In genomic region chr1:9181176-9181906, GRCh38 we compare ENCODE assay signal across 8 cellular contexts. TPM values are rescaled to one million over a fixed set of nuclear protein-coding genes. Genes with fewer than 3 reads are reported as not detected.
A peak's percentile ranks its signal among the peaks of the same experiment; 100 is the strongest.
DNase-seq lines count a peak whose midpoint lies in the region; ATAC-seq and TF ChIP-seq lines count a peak whose summit lies in the region.

No MANE protein-coding gene starts in this region.

- H3K4me1 ChIP-seq in left ventricle myocardium inferior, result peaks cover 43% of the 10 kb centered on the region
- H3K4me1 ChIP-seq in psoas muscle, result no peaks in the 10 kb centered on the region
- H3K4me1 ChIP-seq in aorta (ENCODE audit: control insufficient read depth in 1 of 2, insufficient read depth in 2 of 2, low read length in 2 of 2), result no peaks in the 10 kb centered on the region

- H3K27me3 ChIP-seq in left ventricle myocardium inferior (ENCODE audit: low read depth), result peaks cover 17% of the 10 kb centered on the region
- peaks cover 0 to 14% (median 0%) of the 10 kb centered on the region in 3 donors for H3K27me3 ChIP-seq in psoas muscle (ENCODE audit: insufficient read depth in 3 of 3, low read length in 2 of 3)
- H3K27me3 ChIP-seq in aorta (ENCODE audit: control insufficient read depth in 1 of 2, insufficient read depth in 2 of 2, low read length in 1 of 2), result no peaks in the 10 kb centered on the region

- DNase-seq in EH (ENCODE audit: low read depth) (peak; percentile 69), SKM-1 (lab: John Stamatoyannopoulos, UW; ENCODE audit: unreplicated experiment) (peak; percentile 52), left ventricle myocardium inferior (peak; percentile 74), psoas muscle (peak; percentile 77 to 86), aorta (peak; percentile 87 to 93), NCI-H2029 treated with DMSO at 0.1 percent for 48 hours (lab: John Stamatoyannopoulos, UW) (no peak)
- DNase-seq in activated naive CD8-positive, alpha-beta T cell treated with anti-CD3 and anti-CD28 coated beads, Interleukin-2, amount 50 U/mL, for 16 hours (ENCODE audit: low read depth, low spot score), result peak; percentile 45

- no peaks in the 10 kb centered on the region for H3K9me3 ChIP-seq in left ventricle myocardium inferior (replicated peaks)
- H3K9me3 ChIP-seq in psoas muscle, result no peaks in the 10 kb centered on the region
- H3K9me3 ChIP-seq in aorta (ENCODE audit: control insufficient read depth, low read length), result no peaks in the 10 kb centered on the region

- H3K36me3 ChIP-seq in left ventricle myocardium inferior (no peaks in the 10 kb centered on the region), psoas muscle (ENCODE audit: insufficient read depth in 1 of 2, low read depth in 1 of 2) (no peaks in the 10 kb centered on the region), aorta (ENCODE audit: control insufficient read depth in 1 of 2, insufficient read depth in 2 of 2, low read length in 1 of 2) (no peaks in the 10 kb centered on the region)

- peak; percentile 41 for ATAC-seq in HG02885 (IDR thresholded peaks at IDR 0.05; ENCODE audit: poor library complexity, unreplicated experiment)
- ATAC-seq in psoas muscle, result peak; percentile 67 to 85 (median 72)
- peak; percentile 79 for ATAC-seq in aorta (ENCODE audit: low FRiP score)

- peak overlapping the region; percentile 87 for H3K4me3 ChIP-seq in left ventricle myocardium inferior
- H3K4me3 ChIP-seq in psoas muscle, result peak overlapping the region; percentile 76
- H3K4me3 ChIP-seq in aorta (ENCODE audit: low read length in 2 of 2), result peak overlapping the region; percentile 70 to 96

- H3K27ac ChIP-seq in left ventricle myocardium inferior (replicated peaks) (peak overlapping the region; percentile 71), psoas muscle (no peak overlapping the region), aorta (ENCODE audit: low read depth in 1 of 2, low read length in 2 of 2) (no peak overlapping the region)

- intact Hi-C loops in left ventricle myocardium inferior (cut with micrococcal nuclease) (no loop called here), psoas muscle (cut with DNase I) (loop anchor here in 1 of 2 donors (5.0 kb wide), 1 partner anchor 39 kb away; no protein-coding TSS in a partner anchor), aorta (cut with DNase I) (no loop called here)

- TF ChIP-seq CTCF in left ventricle myocardium inferior (IDR thresholded peaks at IDR 0.05; ENCODE audit: borderline replicate concordance), result peak; percentile 99
- TF ChIP-seq CTCF in psoas muscle (IDR thresholded peaks at IDR 0.05), result peak; percentile 95

- WGBS in psoas muscle, 3 donors, result 17 to 22% (median 20%) methylated on average over 17 to 19 of the region's 19 CpGs
- 14 to 20% methylated on average over 18 to 19 of the region's 19 CpGs for WGBS in aorta, 2 donors

RNA-seq across cellular contexts. Expression of gene GPR157, which starts 52.4 kb away (rescaled TPM):
- 48.4 TPM for total RNA-seq in left ventricle myocardium inferior
- 10 to 100 TPM; 13.1 to 49.5 (median 33.4) TPM for total RNA-seq in psoas muscle
- 10 to 100 TPM; 11.6 to 21.6 (median 15.7) TPM for polyA plus RNA-seq in psoas muscle
- total RNA-seq in aorta, result 1 to 10 TPM; 7.1 to 7.9 TPM
- polyA plus RNA-seq in aorta, result 1 to 10 TPM; 1.1 to 2.4 TPM

RNA-seq across cellular contexts. Expression of gene H6PD, which starts 53.2 kb away (rescaled TPM):
- 21.9 TPM for total RNA-seq in left ventricle myocardium inferior
- total RNA-seq in psoas muscle, result 10 to 100 TPM; 21.0 to 56.8 (median 37.0) TPM
- polyA plus RNA-seq in psoas muscle, result 10 to 100 TPM in 2 of 3 donors, 1 to 10 TPM in 1; 5.8 to 23.4 (median 14.9) TPM
- total RNA-seq in aorta, result 10 to 100 TPM; 62.6 to 65.4 TPM
- polyA plus RNA-seq in aorta, result 10 to 100 TPM in 1 of 2 donors, 1 to 10 TPM in 1; 4.8 to 17.9 TPM
